In the genomic region with DNA sequence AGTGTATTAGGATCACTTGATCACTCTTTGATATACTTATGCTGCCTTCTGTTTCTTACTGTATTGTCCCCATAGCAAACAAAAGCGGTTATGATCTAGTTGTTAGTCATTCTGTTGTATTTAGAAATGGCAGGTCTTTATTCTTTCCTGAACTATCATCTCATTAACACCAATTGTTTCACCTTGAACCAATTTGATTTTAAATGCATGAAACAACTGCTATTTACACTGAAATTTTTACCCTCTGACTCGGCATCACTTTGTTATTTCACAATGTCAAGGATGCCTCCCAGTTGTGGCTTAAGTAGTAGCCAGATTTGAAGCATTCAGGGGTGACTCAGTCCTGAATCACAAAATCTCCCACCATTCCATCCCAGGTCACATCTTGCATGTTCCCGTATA, we compare ENCODE assay signal across 1 cellular context.
TF ChIP-seq lines count a peak whose summit lies in the region.

No MANE protein-coding gene starts in this region.

TF ChIP-seq in SK-N-SH, 30 proteins besides CTCF, POLR2A, EP300 and RAD21 (continued from another document):
- TF ChIP-seq, protein P1, sequence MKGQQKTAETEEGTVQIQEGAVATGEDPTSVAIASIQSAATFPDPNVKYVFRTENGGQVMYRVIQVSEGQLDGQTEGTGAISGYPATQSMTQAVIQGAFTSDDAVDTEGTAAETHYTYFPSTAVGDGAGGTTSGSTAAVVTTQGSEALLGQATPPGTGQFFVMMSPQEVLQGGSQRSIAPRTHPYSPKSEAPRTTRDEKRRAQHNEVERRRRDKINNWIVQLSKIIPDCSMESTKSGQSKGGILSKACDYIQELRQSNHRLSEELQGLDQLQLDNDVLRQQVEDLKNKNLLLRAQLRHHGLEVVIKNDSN (IDR thresholded peaks at IDR 0.05; ENCODE audit: borderline replicate concordance, low read depth): no peak
- TF ChIP-seq, protein P2, sequence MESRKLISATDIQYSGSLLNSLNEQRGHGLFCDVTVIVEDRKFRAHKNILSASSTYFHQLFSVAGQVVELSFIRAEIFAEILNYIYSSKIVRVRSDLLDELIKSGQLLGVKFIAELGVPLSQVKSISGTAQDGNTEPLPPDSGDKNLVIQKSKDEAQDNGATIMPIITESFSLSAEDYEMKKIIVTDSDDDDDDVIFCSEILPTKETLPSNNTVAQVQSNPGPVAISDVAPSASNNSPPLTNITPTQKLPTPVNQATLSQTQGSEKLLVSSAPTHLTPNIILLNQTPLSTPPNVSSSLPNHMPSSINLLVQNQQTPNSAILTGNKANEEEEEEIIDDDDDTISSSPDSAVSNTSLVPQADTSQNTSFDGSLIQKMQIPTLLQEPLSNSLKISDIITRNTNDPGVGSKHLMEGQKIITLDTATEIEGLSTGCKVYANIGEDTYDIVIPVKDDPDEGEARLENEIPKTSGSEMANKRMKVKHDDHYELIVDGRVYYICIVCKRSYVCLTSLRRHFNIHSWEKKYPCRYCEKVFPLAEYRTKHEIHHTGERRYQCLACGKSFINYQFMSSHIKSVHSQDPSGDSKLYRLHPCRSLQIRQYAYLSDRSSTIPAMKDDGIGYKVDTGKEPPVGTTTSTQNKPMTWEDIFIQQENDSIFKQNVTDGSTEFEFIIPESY (IDR thresholded peaks at IDR 0.05; ENCODE audit: borderline replicate concordance, low read depth): 0 out of 2 replicates have a peak, but pooled peaks have one; percentile 26
- TF ChIP-seq FOXJ3 (CRISPR knock-in tag; IDR thresholded peaks at IDR 0.05) (no peak), YY1 (IDR thresholded peaks at IDR 0.05; ENCODE audit: low read depth) (no peak), TCF12 (IDR thresholded peaks at IDR 0.05) (peak; percentile 97), JUND (IDR thresholded peaks at IDR 0.05) (peak; percentile 99), GABPA (IDR thresholded peaks at IDR 0.05; ENCODE audit: low read depth) (no peak), FOXM1 (IDR thresholded peaks at IDR 0.05; ENCODE audit: low read depth) (peak; percentile 28; the same call in 1 of the 2 replicates), FOSL2 (IDR thresholded peaks at IDR 0.05; ENCODE audit: borderline replicate concordance, low read depth) (peak; percentile 98)
- TF ChIP-seq, protein P3, sequence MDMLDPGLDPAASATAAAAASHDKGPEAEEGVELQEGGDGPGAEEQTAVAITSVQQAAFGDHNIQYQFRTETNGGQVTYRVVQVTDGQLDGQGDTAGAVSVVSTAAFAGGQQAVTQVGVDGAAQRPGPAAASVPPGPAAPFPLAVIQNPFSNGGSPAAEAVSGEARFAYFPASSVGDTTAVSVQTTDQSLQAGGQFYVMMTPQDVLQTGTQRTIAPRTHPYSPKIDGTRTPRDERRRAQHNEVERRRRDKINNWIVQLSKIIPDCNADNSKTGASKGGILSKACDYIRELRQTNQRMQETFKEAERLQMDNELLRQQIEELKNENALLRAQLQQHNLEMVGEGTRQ (IDR thresholded peaks at IDR 0.05; ENCODE audit: borderline replicate concordance, low read depth, low read length): no peak
- TF ChIP-seq, protein P4, sequence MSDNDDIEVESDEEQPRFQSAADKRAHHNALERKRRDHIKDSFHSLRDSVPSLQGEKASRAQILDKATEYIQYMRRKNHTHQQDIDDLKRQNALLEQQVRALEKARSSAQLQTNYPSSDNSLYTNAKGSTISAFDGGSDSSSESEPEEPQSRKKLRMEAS (IDR thresholded peaks at IDR 0.05; ENCODE audit: low read depth): peak; percentile 56; the same call in 1 of the 2 replicates
- TF ChIP-seq, protein P5, sequence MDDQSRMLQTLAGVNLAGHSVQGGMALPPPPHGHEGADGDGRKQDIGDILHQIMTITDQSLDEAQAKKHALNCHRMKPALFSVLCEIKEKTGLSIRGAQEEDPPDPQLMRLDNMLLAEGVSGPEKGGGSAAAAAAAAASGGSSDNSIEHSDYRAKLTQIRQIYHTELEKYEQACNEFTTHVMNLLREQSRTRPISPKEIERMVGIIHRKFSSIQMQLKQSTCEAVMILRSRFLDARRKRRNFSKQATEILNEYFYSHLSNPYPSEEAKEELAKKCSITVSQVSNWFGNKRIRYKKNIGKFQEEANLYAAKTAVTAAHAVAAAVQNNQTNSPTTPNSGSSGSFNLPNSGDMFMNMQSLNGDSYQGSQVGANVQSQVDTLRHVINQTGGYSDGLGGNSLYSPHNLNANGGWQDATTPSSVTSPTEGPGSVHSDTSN (IDR thresholded peaks at IDR 0.05): peak; percentile 87
- TF ChIP-seq, protein P6, sequence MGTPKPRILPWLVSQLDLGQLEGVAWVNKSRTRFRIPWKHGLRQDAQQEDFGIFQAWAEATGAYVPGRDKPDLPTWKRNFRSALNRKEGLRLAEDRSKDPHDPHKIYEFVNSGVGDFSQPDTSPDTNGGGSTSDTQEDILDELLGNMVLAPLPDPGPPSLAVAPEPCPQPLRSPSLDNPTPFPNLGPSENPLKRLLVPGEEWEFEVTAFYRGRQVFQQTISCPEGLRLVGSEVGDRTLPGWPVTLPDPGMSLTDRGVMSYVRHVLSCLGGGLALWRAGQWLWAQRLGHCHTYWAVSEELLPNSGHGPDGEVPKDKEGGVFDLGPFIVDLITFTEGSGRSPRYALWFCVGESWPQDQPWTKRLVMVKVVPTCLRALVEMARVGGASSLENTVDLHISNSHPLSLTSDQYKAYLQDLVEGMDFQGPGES (IDR thresholded peaks at IDR 0.05; ENCODE audit: low read depth, low read length): no peak
TF ChIP-seq in SK-N-SH: peak in this region for 13.
